In genomic region chr12:29380536-29381523, GRCh38 we compare ENCODE assay signal across 8 cellular contexts. TPM values are rescaled to one million over a fixed set of nuclear protein-coding genes. Genes with fewer than 3 reads are reported as not detected.
A peak's percentile ranks its signal among the peaks of the same experiment; 100 is the strongest.
DNase-seq lines count a peak whose midpoint lies in the region; ATAC-seq and TF ChIP-seq lines count a peak whose summit lies in the region.

ERGIC2 (minus strand) TSS chr12:29381172; CDS start chr12:29371633, 9,539 bp downstream.

- H3K4me3 ChIP-seq in Karpas-422 (ENCODE audit: low read length) (peak within 1 kb of the TSS; percentile 98), esophagus squamous epithelium (peak within 1 kb of the TSS; percentile 80 to 98 (median 94))

- H3K9me3 ChIP-seq in Karpas-422 (ENCODE audit: low read length): no peaks in the 10 kb centered on the region
- no peaks in the 10 kb centered on the region for H3K9me3 ChIP-seq in esophagus squamous epithelium

- 0 to 1% methylated on average over 25 to 30 of the region's 55 CpGs for WGBS in esophagus squamous epithelium, 2 donors

- peak within 1 kb of the TSS; percentile 98 for H3K4me2 ChIP-seq in Karpas-422 (ENCODE audit: low read depth, low read length, poor library complexity, severe bottlenecking)

- H3K4me1 ChIP-seq in Karpas-422 (ENCODE audit: low read length) (peaks cover 32% of the 10 kb centered on the region), esophagus squamous epithelium (peaks cover 0 to 35% (median 7%) of the 10 kb centered on the region in 3 donors)

- peaks cover 6% of the 10 kb centered on the region for H4K20me1 ChIP-seq in Karpas-422 (ENCODE audit: insufficient read depth, low read depth, low read length)

- H3K27me3 ChIP-seq in Karpas-422 (ENCODE audit: low read length): no peaks in the 10 kb centered on the region
- no peaks in the 10 kb centered on the region for H3K27me3 ChIP-seq in esophagus squamous epithelium

- peak; percentile 100 for DNase-seq in DMS79 treated with DMSO at 0.1 percent for 48 hours (lab: John Stamatoyannopoulos, UW)
- peak; percentile 99 for DNase-seq in Karpas-422
- DNase-seq in RKO (ENCODE audit: low spot score): peak; percentile 100
- peak; percentile 79 for DNase-seq in activated T-helper 1 cell treated with Interleukin-2 at 50 U/mL for 16 hours (ENCODE audit: low read depth)
- DNase-seq in esophagus squamous epithelium (lab: John Stamatoyannopoulos, UW): peak; percentile 79
- peak; percentile 99 for DNase-seq in myocyte (ENCODE audit: low read depth)
- DNase-seq in stimulated activated CD8-positive, alpha-beta memory T cell treated with anti-CD3 and anti-CD28 coated beads, Interleukin-7, amount 100 ng/mL, for 48 hours (ENCODE audit: extremely low read depth in 1 of 2, low read depth in 1 of 2): peak; percentile 72 to 83

- H2AFZ ChIP-seq in Karpas-422 (ENCODE audit: low read length): peak within 1 kb of the TSS; percentile 97

- H3K27ac ChIP-seq in Karpas-422 (ENCODE audit: low read length): peak within 1 kb of the TSS; percentile 82
- peak within 1 kb of the TSS; percentile 95 to 97 (median 96) for H3K27ac ChIP-seq in esophagus squamous epithelium

- peaks cover 51% of the 10 kb centered on the region for H3K79me2 ChIP-seq in Karpas-422 (ENCODE audit: low read length)

- TF ChIP-seq CTCF in esophagus squamous epithelium (IDR thresholded peaks at IDR 0.05): no peak

- H3K9me2 ChIP-seq in Karpas-422 (replicated peaks; ENCODE audit: insufficient read depth, low read length): no peaks in the 10 kb centered on the region

- ATAC-seq in GM21825 (IDR thresholded peaks at IDR 0.05; ENCODE audit: unreplicated experiment): peak; percentile 98

- intact Hi-C loops in esophagus squamous epithelium (cut with DNase I): no loop called here

- peaks cover 27% of the 10 kb centered on the region for H3K36me3 ChIP-seq in Karpas-422 (ENCODE audit: insufficient read depth, low read length)
- H3K36me3 ChIP-seq in esophagus squamous epithelium: no peaks in the 10 kb centered on the region

- peak in 3 of 4 donors; percentile 50 to 74 (median 53) for TF ChIP-seq POLR2A in esophagus squamous epithelium (IDR thresholded peaks at IDR 0.05)

- peak within 1 kb of the TSS; percentile 98 for H3K9ac ChIP-seq in Karpas-422 (ENCODE audit: low read length)

RNA-seq across cellular contexts. Expression of gene ERGIC2, which starts in this region (rescaled TPM):
- total RNA-seq in Karpas-422 (2014; rRNA removed; shearing (Covaris generic); ENCODE audit: low replicate concordance): 43.9 and 99.3 TPM in 2 replicates
- 10 to 100 TPM; 48.0 to 99.0 (median 64.5) TPM for total RNA-seq in esophagus squamous epithelium
- 109 and 157 TPM in 2 replicates for total RNA-seq in myocyte
- polyA plus RNA-seq in myocyte (2012): 36.9 TPM

Comparison
In these comparisons a context has a peak if more than half of its experiments do, and no peak if none do; other contexts are left out.
1. Peak in every context shown above with its lines: DNase-seq, ATAC-seq, H3K4me3 ChIP-seq and H3K27ac ChIP-seq.